ENCODE assay signal across 2 cellular contexts in genomic region chr20:50405235-50405914, GRCh38.
TF ChIP-seq lines count a peak whose summit lies in the region.

No MANE protein-coding gene starts in this region.

TF ChIP-seq in IMR-90, 13 proteins besides CTCF, POLR2A, EP300 and RAD21:
- TF ChIP-seq ELK1 (IDR thresholded peaks at IDR 0.05; ENCODE audit: borderline replicate concordance, low read depth, low read length) = no peak
- TF ChIP-seq SMC3 (IDR thresholded peaks at IDR 0.05; ENCODE audit: low read depth, low read length) = no peak
- no peak for TF ChIP-seq FOS (IDR thresholded peaks at IDR 0.05; ENCODE audit: low read depth, low read length)
- no peak for TF ChIP-seq MAFK (IDR thresholded peaks at IDR 0.05; ENCODE audit: low read depth, low read length)
- no peak for TF ChIP-seq BHLHE40 (IDR thresholded peaks at IDR 0.05; ENCODE audit: low read depth, low read length)
- no peak for TF ChIP-seq MXI1 (IDR thresholded peaks at IDR 0.05; ENCODE audit: borderline replicate concordance, low read depth, low read length)
- no peak for TF ChIP-seq CHD1 (IDR thresholded peaks at IDR 0.05; ENCODE audit: low read depth, low read length)
- no peak for TF ChIP-seq USF2 (IDR thresholded peaks at IDR 0.05; ENCODE audit: low read depth, low read length)
- no peak for TF ChIP-seq RFX5 (IDR thresholded peaks at IDR 0.05; ENCODE audit: low read depth, low read length)
- TF ChIP-seq CEBPB (IDR thresholded peaks at IDR 0.05; ENCODE audit: low read depth, low read length) = no peak
- no peak for TF ChIP-seq MAZ (IDR thresholded peaks at IDR 0.05; ENCODE audit: borderline replicate concordance, low read depth, low read length)
- TF ChIP-seq RCOR1 (IDR thresholded peaks at IDR 0.05; ENCODE audit: insufficient replicate concordance, low read length) = no peak
- TF ChIP-seq NFE2L2 (IDR thresholded peaks at IDR 0.05; ENCODE audit: low read depth, low read length) = no peak
TF ChIP-seq in IMR-90: peak in this region for 0.

TF ChIP-seq in HepG2, 621 proteins besides CTCF, POLR2A, EP300 and RAD21 (continues in another document):
- TF ChIP-seq ZBTB7B (CRISPR knock-in tag; IDR thresholded peaks at IDR 0.05) (peak; percentile 88), MBD4 (IDR thresholded peaks at IDR 0.05; ENCODE audit: borderline replicate concordance, low read length) (no peak), ZBTB43 (CRISPR knock-in tag; conservative IDR thresholded peaks at IDR 0.05) (peak; percentile 83), ZFY (CRISPR knock-in tag; IDR thresholded peaks at IDR 0.05) (0 out of 2 replicates have a peak, but pooled peaks have one; percentile 44), U2AF1 (optimal IDR thresholded peaks at IDR 0.05; ENCODE audit: low read depth, low read length) (peak; percentile 76), CENPT (CRISPR knock-in tag; IDR thresholded peaks at IDR 0.05; ENCODE audit: low read depth) (no peak), CERS6 (CRISPR knock-in tag; IDR thresholded peaks at IDR 0.05) (no peak), KAT7 (CRISPR knock-in tag; IDR thresholded peaks at IDR 0.05; ENCODE audit: borderline replicate concordance) (0 out of 2 replicates have a peak, but pooled peaks have one; percentile 23), PHF5A (CRISPR knock-in tag; IDR thresholded peaks at IDR 0.05; ENCODE audit: low read depth, unreplicated experiment) (peak; percentile 8), HNF4G (IDR thresholded peaks at IDR 0.05; ENCODE audit: borderline replicate concordance, low read depth, low read length) (no peak), HNF4G (CRISPR knock-in tag; IDR thresholded peaks at IDR 0.05; ENCODE audit: borderline replicate concordance, low read depth) (peak; percentile 17; the same call in 1 of the 2 replicates), GMEB2 (CRISPR knock-in tag; IDR thresholded peaks at IDR 0.05; ENCODE audit: low read depth) (no peak), ZNF563 (CRISPR knock-in tag; IDR thresholded peaks at IDR 0.05) (no peak), POLR2G (IDR thresholded peaks at IDR 0.05; ENCODE audit: low read depth, low read length) (peak; percentile 73), KDM4B (CRISPR knock-in tag; IDR thresholded peaks at IDR 0.05) (no peak; the same call in 1 of the 2 replicates), NAIF1 (CRISPR knock-in tag; IDR thresholded peaks at IDR 0.05; ENCODE audit: borderline replicate concordance) (no peak), ZNF687 (CRISPR knock-in tag; IDR thresholded peaks at IDR 0.05) (peak; percentile 85), CSRNP1 (CRISPR knock-in tag; IDR thresholded peaks at IDR 0.05) (0 out of 2 replicates have a peak, but pooled peaks have one; percentile 1), BATF2 (CRISPR knock-in tag; IDR thresholded peaks at IDR 0.05) (no peak), XBP1 (CRISPR knock-in tag; IDR thresholded peaks at IDR 0.05) (no peak; the same call in 1 of the 2 replicates), ETV5 (CRISPR knock-in tag; IDR thresholded peaks at IDR 0.05; ENCODE audit: borderline replicate concordance) (peak; percentile 31; the same call in 1 of the 2 replicates), NR2F1 (CRISPR knock-in tag; IDR thresholded peaks at IDR 0.05) (no peak), ZNF747 (CRISPR knock-in tag; IDR thresholded peaks at IDR 0.05; ENCODE audit: borderline replicate concordance) (no peak), ZNF124 (CRISPR knock-in tag; IDR thresholded peaks at IDR 0.05) (no peak), KDM1A (CRISPR knock-in tag; IDR thresholded peaks at IDR 0.05) (no peak), ZNF362 (CRISPR knock-in tag; IDR thresholded peaks at IDR 0.05; ENCODE audit: borderline replicate concordance) (peak; percentile 61), ZBTB20 (CRISPR knock-in tag; IDR thresholded peaks at IDR 0.05; ENCODE audit: borderline replicate concordance, low read depth) (0 out of 2 replicates have a peak, but pooled peaks have one; percentile 79), BRD4 (CRISPR knock-in tag; IDR thresholded peaks at IDR 0.05) (0 out of 2 replicates have a peak, but pooled peaks have one; percentile 72), SALL1 (CRISPR knock-in tag; IDR thresholded peaks at IDR 0.05) (peak; percentile 87), HDAC2 (CRISPR knock-in tag; IDR thresholded peaks at IDR 0.05) (peak; percentile 70), ZKSCAN8 (CRISPR knock-in tag; IDR thresholded peaks at IDR 0.05; ENCODE audit: borderline replicate concordance) (no peak), NR1H2 (CRISPR knock-in tag; IDR thresholded peaks at IDR 0.05; ENCODE audit: borderline replicate concordance, low read depth) (no peak), TCF12 (IDR thresholded peaks at IDR 0.05) (no peak), TCF12 (CRISPR knock-in tag; IDR thresholded peaks at IDR 0.05) (peak; percentile 52; the same call in 1 of the 2 replicates), ARID5B (CRISPR knock-in tag; IDR thresholded peaks at IDR 0.05) (peak; percentile 76), NKX3-1 (CRISPR knock-in tag; IDR thresholded peaks at IDR 0.05) (peak; percentile 37; the same call in 1 of the 2 replicates), ZNF12 (CRISPR knock-in tag; IDR thresholded peaks at IDR 0.05) (0 out of 2 replicates have a peak, but pooled peaks have one; percentile 39), NBN (conservative IDR thresholded peaks at IDR 0.05) (no peak), ZNF891 (CRISPR knock-in tag; IDR thresholded peaks at IDR 0.05) (no peak), ZNF232 (CRISPR knock-in tag; IDR thresholded peaks at IDR 0.05; ENCODE audit: borderline replicate concordance) (peak; percentile 46; the same call in 1 of the 2 replicates), KLF6 (CRISPR knock-in tag; IDR thresholded peaks at IDR 0.05) (peak; percentile 23; the same call in 1 of the 2 replicates), NCOA5 (CRISPR knock-in tag; IDR thresholded peaks at IDR 0.05) (no peak), PAWR (CRISPR knock-in tag; IDR thresholded peaks at IDR 0.05; ENCODE audit: borderline replicate concordance) (0 out of 2 replicates have a peak, but pooled peaks have one; percentile 45), RARG (CRISPR knock-in tag; IDR thresholded peaks at IDR 0.05; ENCODE audit: low read depth) (no peak), MIER3 (CRISPR knock-in tag; IDR thresholded peaks at IDR 0.05; ENCODE audit: borderline replicate concordance) (peak; percentile 18; the same call in 1 of the 2 replicates), MAX (IDR thresholded peaks at IDR 0.05) (0 out of 2 replicates have a peak, but pooled peaks have one; percentile 24), ZNF549 (CRISPR knock-in tag; IDR thresholded peaks at IDR 0.05) (no peak)
